Comparison of ENCODE assay signal across 28 cellular contexts in the genomic region with DNA sequence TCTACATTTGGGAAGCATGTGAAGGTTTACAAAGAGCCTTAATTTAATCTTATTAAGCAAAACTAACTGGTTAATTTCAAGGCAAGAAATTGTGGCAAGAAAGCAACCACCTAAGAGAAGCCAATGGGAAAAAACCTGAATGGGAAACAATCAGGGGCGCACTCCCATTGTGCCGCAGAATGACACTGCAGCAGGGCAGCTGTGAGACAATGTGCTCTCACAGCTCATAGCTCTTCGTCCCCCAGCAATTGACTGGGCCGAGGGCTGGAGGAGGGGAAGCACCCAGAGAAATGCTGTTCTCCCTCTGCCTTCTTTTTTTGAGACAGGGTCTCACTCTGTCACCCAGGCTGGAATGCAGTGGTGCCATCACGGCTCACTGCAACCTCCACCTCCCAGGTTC.
"Had no signal": no experiment of that assay in that cellular context is flagged by ENCODE, and none has a peak within 500 bp of the region (broad histone marks: within the 10 kb centered on the region; RNA-seq: fewer than 3 reads in every experiment).

No MANE protein-coding gene starts in this region.

- H3K4me1 Mint-ChIP-seq: mesothelial cell of epicardium; naive thymus-derived CD4-positive, alpha-beta T cell; nephron; stimulated activated naive CD8-positive, alpha-beta T cell treated with anti-CD3 and anti-CD28 coated beads, Interleukin-15, amount 100 ng/mL, for 72 hours had no signal

- H3K36me3 ChIP-seq: neutrophil, pancreas, right lobe of liver, thyroid gland, vagina had no signal

- H3K27ac Mint-ChIP-seq: mesothelial cell of epicardium; naive thymus-derived CD4-positive, alpha-beta T cell; nephron; progenitor cell of endocrine pancreas; stimulated activated naive CD8-positive, alpha-beta T cell treated with anti-CD3 and anti-CD28 coated beads, Interleukin-15, amount 100 ng/mL, for 72 hours had no signal

- DNase-seq: dorsolateral prefrontal cortex; effector CD8-positive, alpha-beta T cell; erythroblast; esophagus squamous epithelium; foreskin melanocyte; kidney; mesenchymal stem cell; naive thymus-derived CD4-positive, alpha-beta T cell; pancreas; right lobe of liver; stimulated activated CD4-positive, alpha-beta T cell treated with anti-CD3 and anti-CD28 coated beads, Interleukin-12 subunit alpha, Interleukin-12 subunit beta, amount 100 ng/mL, for 4 hours; stimulated activated CD4-positive, alpha-beta T cell treated with anti-CD3 and anti-CD28 coated beads, Interleukin-1b, Interleukin-23, amount 100 ng/mL, for 48 hours; stimulated activated CD4-positive, alpha-beta T cell treated with anti-CD3 and anti-CD28 coated beads, Interleukin-4, amount 100 ng/mL, for 1 hour; stimulated activated CD8-positive, alpha-beta memory T cell treated with anti-CD3 and anti-CD28 coated beads, Interleukin-4, amount 100 ng/mL, for 48 hours; stimulated activated naive CD4-positive, alpha-beta T cell; stimulated activated naive CD8-positive, alpha-beta T cell treated with anti-CD3 and anti-CD28 coated beads, Interleukin-15, amount 100 ng/mL, for 72 hours; thyroid gland; trophoblast cell had no signal

- H3K27me3 ChIP-seq: dorsolateral prefrontal cortex, esophagus squamous epithelium, neutrophil, pancreas, right lobe of liver, thyroid gland, vagina had no signal

- H3K4me1 ChIP-seq: esophagus squamous epithelium, pancreas, right lobe of liver, thyroid gland, vagina had no signal

- H3K27me3 Mint-ChIP-seq: naive thymus-derived CD4-positive, alpha-beta T cell; progenitor cell of endocrine pancreas; stimulated activated naive CD8-positive, alpha-beta T cell treated with anti-CD3 and anti-CD28 coated beads, Interleukin-15, amount 100 ng/mL, for 72 hours had no signal

- H3K4me3 Mint-ChIP-seq: mesothelial cell of epicardium; naive thymus-derived CD4-positive, alpha-beta T cell; nephron; stimulated activated naive CD8-positive, alpha-beta T cell treated with anti-CD3 and anti-CD28 coated beads, Interleukin-15, amount 100 ng/mL, for 72 hours had no signal

- H3K4me3 ChIP-seq: dorsolateral prefrontal cortex, esophagus squamous epithelium, lung, pancreas, right lobe of liver, smooth muscle cell, thyroid gland, vagina had no signal

- H3K9me3 ChIP-seq: esophagus squamous epithelium, neutrophil, pancreas, right lobe of liver, thyroid gland, vagina had no signal

- H3K9me3 Mint-ChIP-seq: mesothelial cell of epicardium; stimulated activated naive CD8-positive, alpha-beta T cell treated with anti-CD3 and anti-CD28 coated beads, Interleukin-15, amount 100 ng/mL, for 72 hours had no signal

- FAIRE-seq: colon, endometrium, kidney, pancreas had no signal

- ATAC-seq: left lobe of liver; naive thymus-derived CD4-positive, alpha-beta T cell; pancreas; stimulated activated naive CD8-positive, alpha-beta T cell treated with anti-CD3 and anti-CD28 coated beads, Interleukin-15, amount 100 ng/mL, for 72 hours had no signal

- H3K27ac ChIP-seq: dorsolateral prefrontal cortex, esophagus squamous epithelium, neutrophil, pancreas, right lobe of liver, thyroid gland, vagina had no signal
